19 cellular contexts compared by ENCODE assay signal in genomic region chr7:75732016-75732521, GRCh38. TPM values are rescaled to one million over a fixed set of nuclear protein-coding genes. Genes with fewer than 3 reads are reported as not detected.
A peak's percentile ranks its signal among the peaks of the same experiment; 100 is the strongest.
DNase-seq lines count a peak whose midpoint lies in the region; ATAC-seq, FAIRE-seq and TF ChIP-seq lines count a peak whose summit lies in the region.
"Had no signal": no experiment of that assay in that cellular context is flagged by ENCODE, and none has a peak within 500 bp of the region (broad histone marks: within the 10 kb centered on the region; RNA-seq: fewer than 3 reads in every experiment).

No MANE protein-coding gene starts in this region.

- peaks cover 24% of the 10 kb centered on the region for H3K79me2 ChIP-seq in K562 (ENCODE audit: control insufficient read depth, insufficient read depth, low read length)

- no peak overlapping the region for H2AFZ ChIP-seq in K562 (ENCODE audit: low read depth, low read length)

- in situ Hi-C loops in K562 (cut with MboI), result no loop called here

- intact Hi-C loops in K562 (cut with micrococcal nuclease) (no loop called here), mucosa of descending colon (cut with DNase I, micrococcal nuclease) (no loop called here)

- TF ChIP-seq RAD21 in K562 (CRISPR knock-in tag; conservative IDR thresholded peaks at IDR 0.05 in 1 of 2, IDR thresholded peaks at IDR 0.05 in 1 of 2), result no peak

- no peak for TF ChIP-seq EP300 in K562 (IDR thresholded peaks at IDR 0.05; ENCODE audit: low read length)

- POLR2A ChIA-PET in HEK293 (lab: Yijun Ruan, JAX) (no interaction called here), K562 (lab: Yijun Ruan, JAX) (interaction anchor here (0.5 to 1.6 kb wide), 3 partner anchors 8 to 91 kb away, joined by 3 to 4 read pairs (median 3); no protein-coding TSS in a partner anchor)

- no peak overlapping the region for H3K9ac ChIP-seq in K562 (ENCODE audit: insufficient read depth in 1 of 2, low read depth in 2 of 2, low read length in 2 of 2)

- 84% methylated on average over 12 of the region's 12 CpGs for WGBS in K562 (ENCODE audit: insufficient coverage, low coverage, missing lambda C conversion rate)

- peak overlapping the region; percentile 34 for H3K27ac Mint-ChIP-seq in mesothelial cell of epicardium
- peak overlapping the region; percentile 41 for H3K27ac Mint-ChIP-seq in type B pancreatic cell
- H3K27ac Mint-ChIP-seq: activated T-helper 1 cell treated with anti-CD3 and anti-CD28 coated beads, Interleukin-12 subunit alpha, Interleukin-12 subunit beta, Interleukin-2, Interleukin-4 antibody, amounts not matched to agents 30 ng/mL and 10 ng/mL and 1 ng/mL, durations not matched to agents 14 hours and 24 hours and 36 hours had no signal

- BruUV-seq in K562 (replicated peaks; lab: Mats Ljungman, UMichigan), result no TSS peak

- H3K27ac ChIP-seq in HEK293 (ENCODE audit: extremely low read depth, low read depth, low read length) (no peak overlapping the region), K562 (ENCODE audit: extremely low read depth, low read depth, low read length) (peak overlapping the region; percentile 66; the same call in 1 of the 3 replicates)

- H3K4me1 Mint-ChIP-seq in mesothelial cell of epicardium (peaks cover 20% of the 10 kb centered on the region), type B pancreatic cell (ENCODE audit: unreplicated experiment) (peaks cover 35% of the 10 kb centered on the region)

- no peaks in the 10 kb centered on the region for H3K9me3 Mint-ChIP-seq in mesothelial cell of epicardium
- no peaks in the 10 kb centered on the region for H3K9me3 Mint-ChIP-seq in type B pancreatic cell
- H3K9me3 Mint-ChIP-seq: activated T-helper 1 cell treated with anti-CD3 and anti-CD28 coated beads, Interleukin-12 subunit alpha, Interleukin-12 subunit beta, Interleukin-2, Interleukin-4 antibody, amounts not matched to agents 30 ng/mL and 10 ng/mL and 1 ng/mL, durations not matched to agents 14 hours and 24 hours and 36 hours had no signal

- no peaks in the 10 kb centered on the region for H3K9me1 ChIP-seq in K562 (ENCODE audit: control insufficient read depth, insufficient read depth, low read length)

- no peak for TF ChIP-seq CTCF in HEK293 (tag by site-specific recombination; IDR thresholded peaks at IDR 0.05)
- TF ChIP-seq CTCF in K562 (IDR thresholded peaks at IDR 0.05 in 2 of 3, conservative IDR thresholded peaks at IDR 0.05 in 1 of 3; ENCODE audit: insufficient read depth in 2 of 3, low read depth in 1 of 3, low read length in 3 of 3), result no peak
- no peak for TF ChIP-seq CTCF in mesothelial cell of epicardium (IDR thresholded peaks at IDR 0.05; ENCODE audit: unreplicated experiment)
- TF ChIP-seq CTCF in type B pancreatic cell (conservative IDR thresholded peaks at IDR 0.05), result no peak
- no peak for TF ChIP-seq CTCF in mucosa of descending colon (IDR thresholded peaks at IDR 0.05)

- H3K27me3 Mint-ChIP-seq in mesothelial cell of epicardium (ENCODE audit: low read depth), result peaks cover 6% of the 10 kb centered on the region
- H3K27me3 Mint-ChIP-seq in type B pancreatic cell, result peaks cover 6% of the 10 kb centered on the region

- no peaks in the 10 kb centered on the region; the same call in 1 of the 2 replicates for H3K4me1 ChIP-seq in HEK293 (ENCODE audit: control insufficient read depth, insufficient read depth, low read length)
- H3K4me1 ChIP-seq in K562 (replicated peaks in 1 of 2; ENCODE audit: control insufficient read depth in 2 of 2, insufficient read depth in 2 of 2, low read length in 2 of 2), result peaks cover 35 to 36% of the 10 kb centered on the region in 2 experiments
- H3K4me1 ChIP-seq in mucosa of descending colon (ENCODE audit: low read depth), result peaks cover 14% of the 10 kb centered on the region

- H4K20me1 ChIP-seq in K562 (replicated peaks; ENCODE audit: control insufficient read depth, insufficient read depth, low read length), result no peaks in the 10 kb centered on the region

- H3K9me3 ChIP-seq in HEK293 (ENCODE audit: control insufficient read depth, insufficient read depth, low read depth, low read length) (no peaks in the 10 kb centered on the region), K562 (replicated peaks; ENCODE audit: control insufficient read depth, insufficient read depth, low read depth, low read length) (no peaks in the 10 kb centered on the region), mucosa of descending colon (no peaks in the 10 kb centered on the region)

- H3K36me3 ChIP-seq in HEK293 (ENCODE audit: control insufficient read depth in 2 of 2, insufficient read depth in 1 of 2, low read length in 2 of 2) (no peaks in the 10 kb centered on the region; a peak in 1 of 3 replicates), K562 (ENCODE audit: control insufficient read depth, insufficient read depth, low read length) (peaks cover 5% of the 10 kb centered on the region; the same call in 2 of the 3 replicates), mucosa of descending colon (ENCODE audit: low read depth) (no peaks in the 10 kb centered on the region)

- CTCF ChIA-PET in HEK293 (lab: Yijun Ruan, JAX) (no interaction called here), K562 (lab: Yijun Ruan, JAX; ENCODE audit: low intra/inter-chr PET ratio) (no interaction called here)

- DNase-seq in K562 (ENCODE audit: extremely low read depth in 1 of 4, low spot score in 3 of 4) (no peak), mesothelial cell of epicardium (ENCODE audit: low spot score in 2 of 2, unreplicated experiment in 2 of 2) (no peak), type B pancreatic cell (ENCODE audit: extremely low spot score, unreplicated experiment) (no peak), SW480 (ENCODE audit: low spot score) (no peak), mucosa of descending colon (no peak)
- DNase-seq: activated CD4-positive, CD25-positive, alpha-beta regulatory T cell treated with anti-CD3 and anti-CD28 coated beads, Interleukin-2, amount 50 U/mL, for 72 hours; C1 segment of cervical spinal cord; DMS153; GDM1; H7; NCI-H1417 treated with DMSO at 0.1 percent for 48 hours; NCI-H774 had no signal

- no peak for TF ChIP-seq POLR2A in K562 (conservative IDR thresholded peaks at IDR 0.05)

- no peaks in the 10 kb centered on the region for H3K36me3 Mint-ChIP-seq in mesothelial cell of epicardium
- peaks cover 4% of the 10 kb centered on the region for H3K36me3 Mint-ChIP-seq in type B pancreatic cell

- H3K4me3 Mint-ChIP-seq in mesothelial cell of epicardium, result no peak overlapping the region
- H3K4me3 Mint-ChIP-seq in type B pancreatic cell, result no peak overlapping the region
- H3K4me3 Mint-ChIP-seq: activated T-helper 1 cell treated with anti-CD3 and anti-CD28 coated beads, Interleukin-12 subunit alpha, Interleukin-12 subunit beta, Interleukin-2, Interleukin-4 antibody, amounts not matched to agents 30 ng/mL and 10 ng/mL and 1 ng/mL, durations not matched to agents 14 hours and 24 hours and 36 hours had no signal

- no peak for FAIRE-seq in K562 (lab: Jason Lieb, UNC)
- FAIRE-seq: frontal cortex, GM19239 had no signal

- H3K4me3 ChIP-seq in HEK293 (ENCODE audit: low read depth, low read length), result no peak overlapping the region
- no peak overlapping the region for H3K4me3 ChIP-seq in K562
- no peak overlapping the region for H3K4me3 ChIP-seq in mucosa of descending colon

- ATAC-seq in K562 (no peak), mucosa of descending colon (no peak), GM19455 (IDR thresholded peaks at IDR 0.05; ENCODE audit: unreplicated experiment) (no peak)

- H3K27me3 ChIP-seq in K562 (ENCODE audit: control insufficient read depth in 2 of 2, insufficient read depth in 2 of 2, low read length in 2 of 2), result no peaks in the 10 kb centered on the region

- H3K4me2 ChIP-seq in K562 (ENCODE audit: insufficient read depth, low read length), result no peak overlapping the region

RNA-seq across cellular contexts. Expression of gene HIP1, which starts 6.7 kb away (rescaled TPM):
- total RNA-seq in K562 (2011; cell fraction: chromatin; rRNA removed; ENCODE audit: low replicate concordance), result 47.3 and 47.4 TPM in 2 replicates
- total RNA-seq in K562 (2011; cell fraction: nucleolus; rRNA removed), result 26.8 and 28.3 TPM in 2 replicates
- 37.8 and 39.5 TPM in 2 replicates for total RNA-seq in K562 (2011; cell fraction: nucleoplasm; rRNA removed)
- total RNA-seq in K562 (2014; rRNA removed) (5.8 and 9.1 TPM in 2 replicates), K562 (2014; rRNA removed; fragmentation: Illumina TruSeq; extraction: Trizol) (7.7 and 8.3 TPM in 2 replicates), K562 (2015; rRNA removed; fragmentation: Illumina TruSeq; extraction: Trizol) (9.5 and 10.4 TPM in 2 replicates), K562 (2021) (13.7 and 14.3 TPM in 2 replicates), mesothelial cell of epicardium (30.9 to 33.9 TPM (median 31.5 TPM) in 3 replicates), type B pancreatic cell (ENCODE audit: low replicate concordance) (11.1 and 33.8 TPM in 2 replicates), mucosa of descending colon (10 to 100 TPM in 1 of 3 donors, 1 to 10 TPM in 2; 5.7 to 14.2 (median 6.7) TPM)
- polyA plus RNA-seq in K562 (2011; rRNA removed) (8.5 and 12.3 TPM in 2 replicates), K562 (2014; fragmentation: Illumina TruSeq; extraction: Trizol) (11.8 and 12.1 TPM in 2 replicates), K562 (2014; fragmentation: Nextera tagmentation; extraction: Ambion mirVana) (1 to 10 TPM; 2.4 to 2.6 TPM), K562 (2014; rRNA removed) (8.4 and 9.5 TPM in 2 replicates)
- polyA plus RNA-seq in K562 (2011; cell fraction: cytosol; rRNA removed), result 10.5 and 17.5 TPM in 2 replicates
- 5.7 and 6.4 TPM in 2 replicates for polyA plus RNA-seq in K562 (2011; cell fraction: nucleus; rRNA removed)
- polyA plus RNA-seq in K562 (2012), result 9.7 and 26.7 TPM in 2 replicates
- polyA minus RNA-seq in K562 (2011; rRNA and poly(A)+ RNA removed), result 15.6 and 28.2 TPM in 2 replicates
- polyA minus RNA-seq in K562 (2011; cell fraction: cytosol; rRNA and poly(A)+ RNA removed), result 11.2 and 13.2 TPM in 2 replicates
- polyA minus RNA-seq in K562 (2011; cell fraction: nucleus; rRNA and poly(A)+ RNA removed), result 3.8 and 5.5 TPM in 2 replicates

RNA-seq across cellular contexts. Expression of gene CCL26, which starts 39.9 kb away (rescaled TPM):
- 1.6 TPM in 1 of 2 replicates, not detected in the other for total RNA-seq in K562 (2011; cell fraction: chromatin; rRNA removed; ENCODE audit: low replicate concordance)
- 1.3 and 3.2 TPM in 2 replicates for total RNA-seq in K562 (2011; cell fraction: nucleolus; rRNA removed)
- 3.0 TPM in 1 of 2 replicates, not detected in the other for total RNA-seq in K562 (2011; cell fraction: nucleoplasm; rRNA removed)
- total RNA-seq in K562 (2014; rRNA removed) (3.0 and 9.1 TPM in 2 replicates), K562 (2014; rRNA removed; fragmentation: Illumina TruSeq; extraction: Trizol) (5.9 and 8.9 TPM in 2 replicates), K562 (2015; rRNA removed; fragmentation: Illumina TruSeq; extraction: Trizol) (8.2 and 9.1 TPM in 2 replicates), K562 (2021) (8.1 and 8.4 TPM in 2 replicates), mesothelial cell of epicardium (not detected in 3 replicates), type B pancreatic cell (ENCODE audit: low replicate concordance) (1.00 and 2.6 TPM in 2 replicates), mucosa of descending colon (1 to 10 TPM in 1 of 3 donors, under 1 TPM in 1, not detected in 1; 0.84 to 1.1 TPM)
- polyA plus RNA-seq in K562 (2011; rRNA removed) (1.3 and 2.3 TPM in 2 replicates), K562 (2014; fragmentation: Illumina TruSeq; extraction: Trizol) (5.5 and 7.2 TPM in 2 replicates), K562 (2014; fragmentation: Nextera tagmentation; extraction: Ambion mirVana) (10 to 100 TPM; 21.8 to 26.8 TPM), K562 (2014; rRNA removed) (4.9 and 7.1 TPM in 2 replicates)
- polyA plus RNA-seq in K562 (2011; cell fraction: cytosol; rRNA removed), result 0.91 and 3.8 TPM in 2 replicates
- polyA plus RNA-seq in K562 (2011; cell fraction: nucleus; rRNA removed), result 1.4 TPM in 1 of 2 replicates, not detected in the other
- polyA plus RNA-seq in K562 (2012), result 1.5 and 7.1 TPM in 2 replicates
- polyA minus RNA-seq in K562 (2011; rRNA and poly(A)+ RNA removed), result 1.8 TPM in 1 of 2 replicates, not detected in the other
- not detected in 2 replicates for polyA minus RNA-seq in K562 (2011; cell fraction: cytosol; rRNA and poly(A)+ RNA removed)
- not detected in 2 replicates for polyA minus RNA-seq in K562 (2011; cell fraction: nucleus; rRNA and poly(A)+ RNA removed)
- total RNA-seq: activated T-helper 1 cell treated with anti-CD3 and anti-CD28 coated beads, Interleukin-12 subunit alpha, Interleukin-12 subunit beta, Interleukin-2, Interleukin-4 antibody, amounts not matched to agents 30 ng/mL and 10 ng/mL and 1 ng/mL, durations not matched to agents 14 hours and 24 hours and 36 hours; dermis blood vessel endothelial cell; frontal cortex; temporal lobe had no signal

Comparison
In these comparisons a context has a peak if more than half of its experiments do, and no peak if none do; other contexts are left out.
1. Of the 44 proteins assayed by ChIP-seq in both K562 and HEK293: peak only in K562: ZNF239; only in HEK293: none; in both: none; in neither: 43.